ENCODE assay signal across 2 cellular contexts in the genomic region with DNA sequence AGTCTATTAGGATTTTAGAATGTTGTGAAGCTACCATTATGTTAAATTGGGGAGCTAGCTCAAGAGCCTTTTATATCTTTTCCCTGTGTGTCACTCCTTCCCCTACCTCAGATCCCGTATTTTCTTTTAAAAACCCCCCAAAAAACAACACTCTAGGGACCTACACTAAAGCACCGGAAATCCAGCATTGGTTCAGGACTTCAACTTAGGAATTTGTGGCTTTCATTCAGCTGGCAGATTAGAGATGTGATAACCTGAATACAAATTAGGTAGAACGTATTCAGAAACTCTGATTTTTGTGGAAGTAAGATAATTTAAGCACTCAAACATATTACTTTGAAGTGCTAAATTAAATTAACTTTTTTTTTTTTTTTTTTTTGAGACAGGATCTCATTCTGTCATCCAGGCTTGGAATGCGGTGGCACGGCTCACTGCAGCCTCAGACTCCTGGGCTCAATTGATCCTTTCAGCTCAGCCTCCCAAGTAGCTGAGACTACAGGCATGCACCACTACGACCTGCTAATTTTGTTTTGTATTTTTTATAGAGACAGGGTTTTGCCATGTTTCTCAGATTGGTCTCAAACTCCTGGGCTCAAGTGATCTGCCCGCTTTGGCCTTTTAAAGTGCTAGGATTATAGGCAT.
TF ChIP-seq lines count a peak whose summit lies in the region.

No MANE protein-coding gene starts in this region.

TF ChIP-seq in GM12878, 131 proteins besides CTCF, POLR2A, EP300 and RAD21:
- TF ChIP-seq ASH2L (IDR thresholded peaks at IDR 0.05; ENCODE audit: borderline replicate concordance, low read depth) (no peak), FOXM1 (IDR thresholded peaks at IDR 0.05; ENCODE audit: low read depth, low read length) (no peak), ZNF24 (IDR thresholded peaks at IDR 0.05) (no peak), NR2F1 (conservative IDR thresholded peaks at IDR 0.05) (no peak), TARDBP (IDR thresholded peaks at IDR 0.05; ENCODE audit: borderline replicate concordance) (no peak), SUPT20H (IDR thresholded peaks at IDR 0.05; ENCODE audit: borderline replicate concordance, control insufficient read depth, low read depth, low read length) (no peak), MYC (IDR thresholded peaks at IDR 0.05; ENCODE audit: insufficient read depth, insufficient read length, insufficient replicate concordance, low read length, severe bottlenecking) (no peak), CREB1 (IDR thresholded peaks at IDR 0.05; ENCODE audit: low read depth) (no peak), E4F1 (IDR thresholded peaks at IDR 0.05; ENCODE audit: borderline replicate concordance, partially characterized antibody) (no peak)
- TF ChIP-seq, protein P1, sequence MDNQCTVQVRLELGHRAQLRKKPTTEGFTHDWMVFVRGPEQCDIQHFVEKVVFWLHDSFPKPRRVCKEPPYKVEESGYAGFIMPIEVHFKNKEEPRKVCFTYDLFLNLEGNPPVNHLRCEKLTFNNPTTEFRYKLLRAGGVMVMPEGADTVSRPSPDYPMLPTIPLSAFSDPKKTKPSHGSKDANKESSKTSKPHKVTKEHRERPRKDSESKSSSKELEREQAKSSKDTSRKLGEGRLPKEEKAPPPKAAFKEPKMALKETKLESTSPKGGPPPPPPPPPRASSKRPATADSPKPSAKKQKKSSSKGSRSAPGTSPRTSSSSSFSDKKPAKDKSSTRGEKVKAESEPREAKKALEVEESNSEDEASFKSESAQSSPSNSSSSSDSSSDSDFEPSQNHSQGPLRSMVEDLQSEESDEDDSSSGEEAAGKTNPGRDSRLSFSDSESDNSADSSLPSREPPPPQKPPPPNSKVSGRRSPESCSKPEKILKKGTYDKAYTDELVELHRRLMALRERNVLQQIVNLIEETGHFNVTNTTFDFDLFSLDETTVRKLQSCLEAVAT (IDR thresholded peaks at IDR 0.05), result no peak

TF ChIP-seq in GM12891, 5 proteins besides CTCF, POLR2A, EP300 and RAD21:
- no peak for TF ChIP-seq POLR2AphosphoS5 (IDR thresholded peaks at IDR 0.05; ENCODE audit: low read depth, low read length)
- TF ChIP-seq POU2F2 (IDR thresholded peaks at IDR 0.05; ENCODE audit: low read depth, low read length), result no peak
- TF ChIP-seq PAX5 (IDR thresholded peaks at IDR 0.05; ENCODE audit: insufficient read depth, low read length, severe bottlenecking), result no peak
- TF ChIP-seq TAF1 (IDR thresholded peaks at IDR 0.05; ENCODE audit: low read depth, low read length), result no peak
- no peak for TF ChIP-seq SPI1 (IDR thresholded peaks at IDR 0.05; ENCODE audit: low read depth, low read length)
